ENCODE assay signal across 12 cellular contexts in genomic region chr12:53601296-53601847, GRCh38. TPM values are rescaled to one million over a fixed set of nuclear protein-coding genes. Genes with fewer than 3 reads are reported as not detected.
DNase-seq lines count a peak whose midpoint lies in the region; ATAC-seq and TF ChIP-seq lines count a peak whose summit lies in the region.
"Had no signal": no experiment of that assay in that cellular context is flagged by ENCODE, and none has a peak within 500 bp of the region (broad histone marks: within the 10 kb centered on the region; RNA-seq: fewer than 3 reads in every experiment).

No MANE protein-coding gene starts in this region.

- no peak for TF ChIP-seq POLR2A in esophagus muscularis mucosa (IDR thresholded peaks at IDR 0.05; ENCODE audit: low read depth)

- peak overlapping the region; percentile 13 to 40 (median 31) for H3K4me3 ChIP-seq in esophagus muscularis mucosa

- DNase-seq in Ammon's horn (ENCODE audit: low spot score): peak; percentile 62
- DNase-seq in NCI-H2029 (lab: John Stamatoyannopoulos, UW): peak; percentile 19
- no peak for DNase-seq in esophagus muscularis mucosa (ENCODE audit: extremely low spot score)
- DNase-seq in myocyte (ENCODE audit: low read depth): peak; percentile 28
- no peak for DNase-seq in T-helper 9 cell
- DNase-seq in stimulated activated CD4-positive, alpha-beta T cell treated with anti-CD3 and anti-CD28 coated beads, Interleukin-4, amount 100 ng/mL, for 4 hours: no peak
- no peak for DNase-seq in NCI-H2081 treated with DMSO at 0.1 percent for 48 hours (lab: John Stamatoyannopoulos, UW)
- DNase-seq: activated CD8-positive, alpha-beta memory T cell treated with anti-CD3 and anti-CD28 coated beads, Interleukin-2, amount 50 U/mL, for 4 hours; foreskin melanocyte; naive thymus-derived CD4-positive, alpha-beta T cell; stimulated activated CD4-positive, alpha-beta T cell treated with anti-CD3 and anti-CD28 coated beads, Interleukin-4, amount 100 ng/mL, for 24 hours had no signal

- TF ChIP-seq CTCF in esophagus muscularis mucosa (IDR thresholded peaks at IDR 0.05): no peak

- no peaks in the 10 kb centered on the region for H3K36me3 ChIP-seq in esophagus muscularis mucosa

- peaks cover 49 to 80% (median 68%) of the 10 kb centered on the region in 4 donors for H3K4me1 ChIP-seq in esophagus muscularis mucosa

- WGBS in esophagus muscularis mucosa: 32% methylated on average over 12 of the region's 12 CpGs

- no peak for ATAC-seq in HG02763 (IDR thresholded peaks at IDR 0.05; ENCODE audit: unreplicated experiment)
- ATAC-seq: naive thymus-derived CD4-positive, alpha-beta T cell had no signal

- peak overlapping the region; percentile 41 to 55 (median 53) for H3K27ac ChIP-seq in esophagus muscularis mucosa (replicated peaks in 1 of 4)

- H3K27me3 ChIP-seq in esophagus muscularis mucosa: no peaks in the 10 kb centered on the region

- TF ChIP-seq EP300 in esophagus muscularis mucosa (IDR thresholded peaks at IDR 0.05): no peak

- intact Hi-C loops in esophagus muscularis mucosa (cut with DNase I): no loop called here

- no peaks in the 10 kb centered on the region for H3K9me3 ChIP-seq in esophagus muscularis mucosa

RNA-seq across cellular contexts. Expression of gene ATF7, which starts 24.8 kb away (rescaled TPM):
- total RNA-seq in esophagus muscularis mucosa (10 to 100 TPM; 23.5 to 43.6 (median 37.1) TPM), myocyte (15.5 and 25.3 TPM in 2 replicates)
- 23.9 TPM for polyA plus RNA-seq in myocyte (2012)

Comparison
In these comparisons a context has a peak if more than half of its experiments do, and no peak if none do; other contexts are left out.
1. DNase-seq: peak in Ammon's horn (single experiment), NCI-H2029 (single experiment) and myocyte (single experiment); none in esophagus muscularis mucosa (single experiment), T-helper 9 cell (single experiment), stimulated activated CD4-positive, alpha-beta T cell treated with anti-CD3 and anti-CD28 coated beads, Interleukin-4, amount 100 ng/mL, for 4 hours (0 of 2) and NCI-H2081 treated with DMSO at 0.1 percent for 48 hours (single experiment).